ENCODE assay signal across 1 cellular context in genomic region chr17:55437165-55437605, GRCh38.
TF ChIP-seq lines count a peak whose summit lies in the region.

No MANE protein-coding gene starts in this region.

TF ChIP-seq in GM12878, 131 proteins besides CTCF, POLR2A, EP300 and RAD21 (continued from another document and continues in another):
- TF ChIP-seq ZNF687 (IDR thresholded peaks at IDR 0.05) (no peak), BMI1 (IDR thresholded peaks at IDR 0.05; ENCODE audit: borderline replicate concordance) (no peak), ZNF274 (IDR thresholded peaks at IDR 0.05; ENCODE audit: insufficient read depth, insufficient read length) (no peak), MEF2B (IDR thresholded peaks at IDR 0.05; ENCODE audit: partially characterized antibody, poor library complexity, severe bottlenecking) (peak; percentile 99), TCF3 (IDR thresholded peaks at IDR 0.05; ENCODE audit: borderline replicate concordance, insufficient read depth, low read depth, low read length) (0 out of 2 replicates have a peak, but pooled peaks have one; percentile 38), REST (IDR thresholded peaks at IDR 0.05; ENCODE audit: low read depth, low read length) (no peak), GABPA (IDR thresholded peaks at IDR 0.05; ENCODE audit: low read depth) (no peak), CUX1 (IDR thresholded peaks at IDR 0.05; ENCODE audit: insufficient replicate concordance, low read depth, low read length) (peak; percentile 77), CHD4 (IDR thresholded peaks at IDR 0.05) (no peak), NKRF (conservative IDR thresholded peaks at IDR 0.05) (0 out of 2 replicates have a peak, but pooled peaks have one; percentile 16), ZSCAN29 (IDR thresholded peaks at IDR 0.05) (no peak), MYC (IDR thresholded peaks at IDR 0.05; ENCODE audit: insufficient read depth, insufficient read length, insufficient replicate concordance, low read length, severe bottlenecking) (no peak), MYB (IDR thresholded peaks at IDR 0.05; ENCODE audit: borderline replicate concordance, low read depth, low read length) (no peak), SMARCA5 (IDR thresholded peaks at IDR 0.05) (no peak), KAT2A (conservative IDR thresholded peaks at IDR 0.05; ENCODE audit: control insufficient read depth, low read depth, low read length) (no peak), ATF2 (IDR thresholded peaks at IDR 0.05; ENCODE audit: low read length) (peak; percentile 75), BCL11A (IDR thresholded peaks at IDR 0.05; ENCODE audit: low read depth, low read length) (peak; percentile 43; the same call in 1 of the 2 replicates), ZZZ3 (IDR thresholded peaks at IDR 0.05; ENCODE audit: control insufficient read depth, insufficient read length, low read depth) (no peak), SPI1 (IDR thresholded peaks at IDR 0.05; ENCODE audit: borderline replicate concordance, insufficient read depth, low read depth, low read length) (peak; percentile 57), IRF5 (IDR thresholded peaks at IDR 0.05; ENCODE audit: borderline replicate concordance) (no peak), SUZ12 (IDR thresholded peaks at IDR 0.05; ENCODE audit: unreplicated experiment) (no peak), SIX5 (IDR thresholded peaks at IDR 0.05; ENCODE audit: low read depth, low read length, severe bottlenecking) (no peak), POLR2AphosphoS2 (IDR thresholded peaks at IDR 0.05; ENCODE audit: low read depth, low read length) (no peak), ZNF592 (IDR thresholded peaks at IDR 0.05) (no peak), DPF2 (IDR thresholded peaks at IDR 0.05) (peak; percentile 75), SUPT20H (IDR thresholded peaks at IDR 0.05; ENCODE audit: borderline replicate concordance, control insufficient read depth, low read depth, low read length) (no peak), PAX5 (IDR thresholded peaks at IDR 0.05; ENCODE audit: borderline replicate concordance, low read depth, low read length) (no peak), IRF3 (IDR thresholded peaks at IDR 0.05) (no peak), RB1 (IDR thresholded peaks at IDR 0.05; ENCODE audit: borderline replicate concordance) (peak; percentile 72), WRNIP1 (IDR thresholded peaks at IDR 0.05; ENCODE audit: borderline replicate concordance, low read depth, low read length) (no peak), ETV6 (conservative IDR thresholded peaks at IDR 0.05 in 1 of 2, IDR thresholded peaks at IDR 0.05 in 1 of 2; ENCODE audit: borderline replicate concordance in 1 of 2, low read depth in 1 of 2) (peak in 1 of 2 experiments; percentile 62; a peak in 2 of 4 replicates), NBN (IDR thresholded peaks at IDR 0.05) (peak; percentile 64; the same call in 1 of the 2 replicates)
